19 cellular contexts compared by ENCODE assay signal in the genomic region with DNA sequence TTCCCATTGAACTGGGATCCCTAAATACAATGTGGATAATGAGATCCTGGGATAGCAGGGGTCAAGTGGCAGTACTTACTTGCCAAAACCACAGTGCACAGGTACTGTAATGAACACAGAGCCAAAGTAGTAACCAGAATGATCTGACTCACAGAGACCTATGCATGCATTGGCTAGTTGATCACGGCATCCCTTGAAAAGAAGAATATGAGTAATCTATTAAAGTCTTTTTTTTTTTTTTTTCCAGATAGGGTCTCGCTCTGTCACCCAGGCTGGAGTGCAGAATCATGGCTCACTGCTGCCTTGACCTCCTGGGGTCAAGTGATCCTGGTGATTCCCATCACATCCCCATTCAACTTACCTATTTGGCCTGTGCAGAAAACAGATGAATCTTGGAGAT. TPM values are rescaled to one million over a fixed set of nuclear protein-coding genes. Genes with fewer than 3 reads are reported as not detected.
DNase-seq lines count a peak whose midpoint lies in the region; ATAC-seq and TF ChIP-seq lines count a peak whose summit lies in the region.
"Had no signal": no experiment of that assay in that cellular context is flagged by ENCODE, and none has a peak within 500 bp of the region (broad histone marks: within the 10 kb centered on the region; RNA-seq: fewer than 3 reads in every experiment).

No MANE protein-coding gene starts in this region.

- in situ Hi-C loops in GM13977 (cut with MboI; ENCODE audit: low pct_unique_long_range_greater_than_20kb, low sequenced_read_pairs, unreplicated experiment), result no loop called here

- no peak for ATAC-seq in HG02571 (IDR thresholded peaks at IDR 0.05; ENCODE audit: unreplicated experiment)
- no peak for ATAC-seq in HG03469 (IDR thresholded peaks at IDR 0.05; ENCODE audit: unreplicated experiment)
- ATAC-seq: Right ventricle myocardium inferior had no signal

- TF ChIP-seq CTCF in GM13977 (IDR thresholded peaks at IDR 0.05; ENCODE audit: extremely low read depth, insufficient read depth, missing control alignments) (no peak), epithelial cell of proximal tubule (conservative IDR thresholded peaks at IDR 0.05; ENCODE audit: low read depth, low read length) (no peak)

- peak; percentile 11 for DNase-seq in A172 (ENCODE audit: low spot score)
- peak; percentile 16 for DNase-seq in GM13977 (ENCODE audit: low spot score)
- DNase-seq in RKO (ENCODE audit: low spot score), result peak; percentile 39
- peak; percentile 72 for DNase-seq in epithelial cell of proximal tubule (ENCODE audit: low read depth)
- DNase-seq in DMS 273 treated with DMSO at 0.1 percent for 48 hours (lab: John Stamatoyannopoulos, UW), result no peak
- DNase-seq in globus pallidus (ENCODE audit: low spot score), result no peak
- DNase-seq: activated naive CD4-positive, alpha-beta T cell treated with anti-CD3 and anti-CD28 coated beads, Interleukin-2, amount 10 ng/mL, durations not matched to agents 7 days and 5 days; effector CD4-positive, alpha-beta T cell; esophagus squamous epithelium; left ventricle myocardium inferior; NCI-H526; stimulated activated CD4-positive, alpha-beta T cell treated with anti-CD3 and anti-CD28 coated beads, Interleukin-1b, Interleukin-23, amount 100 ng/mL, for 48 hours; stimulated activated naive CD4-positive, alpha-beta T cell treated with Interleukin-2 at 50 U/mL for 16 hours; T-helper 1 cell; tibial artery had no signal

- H3K4me3 ChIP-seq in epithelial cell of proximal tubule (ENCODE audit: low read depth, low read length), result no peak overlapping the region
- H3K4me3 ChIP-seq: ascending aorta, esophagus squamous epithelium, left ventricle myocardium inferior, tibial artery had no signal

RNA-seq across cellular contexts. Expression of gene EIF4G3, which starts 29.4 kb away (rescaled TPM):
- total RNA-seq in A172 (2014; rRNA removed; shearing (Covaris generic)), result 16.5 and 23.2 TPM in 2 replicates
- total RNA-seq in epithelial cell of proximal tubule, result 21.0 and 27.3 TPM in 2 replicates

Comparison
In these comparisons a context has a peak if more than half of its experiments do, and no peak if none do; other contexts are left out.
1. DNase-seq: peak in A172 (single experiment), GM13977 (single experiment), RKO (single experiment) and epithelial cell of proximal tubule (single experiment); none in DMS 273 treated with DMSO at 0.1 percent for 48 hours (single experiment) and globus pallidus (single experiment).